ENCODE assay signal across 31 cellular contexts in the genomic region with DNA sequence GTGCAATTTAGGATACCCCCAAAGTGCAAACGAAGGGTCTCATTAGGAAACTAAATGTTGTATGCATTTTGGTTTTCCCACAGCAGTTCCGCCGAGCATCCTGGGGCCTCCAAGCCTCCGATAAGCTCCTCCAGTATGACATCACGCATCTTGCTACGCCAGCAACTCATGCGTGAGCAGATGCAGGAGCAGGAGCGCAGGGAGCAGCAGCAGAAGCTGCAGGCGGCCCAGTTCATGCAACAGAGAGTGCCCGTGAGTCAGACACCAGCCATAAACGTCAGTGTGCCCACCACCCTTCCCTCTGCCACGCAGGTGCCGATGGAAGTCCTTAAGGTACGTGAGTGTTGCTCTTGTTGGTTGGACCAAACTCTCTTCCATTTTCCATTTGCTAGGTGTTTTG.
"Had no signal": no experiment of that assay in that cellular context is flagged by ENCODE, and none has a peak within 500 bp of the region (broad histone marks: within the 10 kb centered on the region; RNA-seq: fewer than 3 reads in every experiment).

No MANE protein-coding gene starts in this region.

- H3K9me3 ChIP-seq: Peyer's patch had no signal

- H3K27me3 ChIP-seq: brain microvascular endothelial cell, Peyer's patch had no signal

- H3K4me3 ChIP-seq: Peyer's patch had no signal

- H3K36me3 ChIP-seq: brain microvascular endothelial cell, Peyer's patch had no signal

- DNase-seq: activated B cell treated with CpG ODN at 0.5 μM for 24 hours; activated CD4-positive, alpha-beta memory T cell treated with anti-CD3 and anti-CD28 coated beads, Interleukin-2, amount 10 ng/mL, durations not matched to agents 7 days and 5 days; activated CD4-positive, alpha-beta T cell treated with anti-CD3 and anti-CD28 coated beads for 4 hours; activated CD4-positive, alpha-beta T cell treated with anti-CD3 and anti-CD28 coated beads, Interleukin-2, amount 50 U/mL, for 1 hour; activated CD4-positive, CD25-positive, alpha-beta regulatory T cell treated with anti-CD3 and anti-CD28 coated beads, Interleukin-2, amount 50 U/mL, for 72 hours; activated CD8-positive, alpha-beta memory T cell treated with anti-CD3 and anti-CD28 coated beads for 24 hours; activated CD8-positive, alpha-beta memory T cell treated with anti-CD3 and anti-CD28 coated beads, Interleukin-2, amount 10 ng/mL, durations not matched to agents 7 days and 5 days; activated CD8-positive, alpha-beta memory T cell treated with anti-CD3 and anti-CD28 coated beads, Interleukin-2, amount 50 U/mL, for 48 hours; activated effector memory CD4-positive, alpha-beta T cell treated with Interleukin-2 at 50 U/mL for 16 hours; activated naive CD4-positive, alpha-beta T cell treated with anti-CD3 and anti-CD28 coated beads, Interleukin-2, amount 10 ng/mL, durations not matched to agents 7 days and 5 days; activated T-cell treated with anti-CD3 and anti-CD28 coated beads, Interleukin-2, amount 50 U/mL, for 48 hours; amniotic stem cell; aorta; brain microvascular endothelial cell; Karpas-422; KBM-7; NCI-H1105; NCI-H1417 treated with DMSO at 0.1 percent for 48 hours; NCI-H187 treated with DMSO at 0.1 percent for 48 hours; NCI-H2081; NCI-H226; NCI-H524 treated with DMSO at 0.1 percent for 48 hours; NK-92 treated with Interleukin-12 subunit alpha and Interleukin-12 subunit beta, amount 100 ng/mL, for 24 hours; PC-3; Peyer's patch; RPMI8226; SIG-M5; T-cell; T-helper 17 cell had no signal

- ATAC-seq: activated CD8-positive, alpha-beta memory T cell treated with anti-CD3 and anti-CD28 coated beads, Interleukin-2, amount 10 ng/mL, durations not matched to agents 7 days and 5 days; PC-3; SK-N-SH treated with all-trans-retinoic acid at 6 μM for 48 hours; T-cell; T-helper 17 cell had no signal

- H3K27ac ChIP-seq: brain microvascular endothelial cell, Peyer's patch, VCaP had no signal

- H3K4me1 ChIP-seq: Peyer's patch had no signal
